10 cellular contexts compared by ENCODE assay signal in the genomic region with DNA sequence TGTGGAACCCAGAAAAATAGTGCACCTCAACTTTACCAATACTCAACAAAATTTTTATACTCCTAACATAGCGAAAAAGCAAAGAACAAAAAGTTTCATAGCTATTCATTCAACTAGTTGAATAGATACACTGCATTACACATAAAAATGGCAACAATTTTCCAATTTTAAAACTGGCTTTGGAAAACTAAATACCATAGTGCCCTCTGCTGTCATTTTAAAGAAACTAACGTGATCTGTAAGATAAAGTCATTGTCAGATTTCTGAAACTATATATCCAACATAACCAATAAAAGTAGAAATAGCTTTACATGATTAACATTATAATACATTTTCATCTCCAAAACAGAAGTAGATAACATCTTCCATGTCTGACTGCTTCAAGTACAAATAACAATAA. TPM values are rescaled to one million over a fixed set of nuclear protein-coding genes. Genes with fewer than 3 reads are reported as not detected.
DNase-seq lines count a peak whose midpoint lies in the region; ATAC-seq and TF ChIP-seq lines count a peak whose summit lies in the region.
"Had no signal": no experiment of that assay in that cellular context is flagged by ENCODE, and none has a peak within 500 bp of the region (broad histone marks: within the 10 kb centered on the region; RNA-seq: fewer than 3 reads in every experiment).

No MANE protein-coding gene starts in this region.

- H3K9me3 ChIP-seq in psoas muscle, result peaks cover 5% of the 10 kb centered on the region

- ATAC-seq in psoas muscle, result no peak
- no peak for ATAC-seq in HG02763 (IDR thresholded peaks at IDR 0.05; ENCODE audit: unreplicated experiment)
- ATAC-seq in GM21786 (IDR thresholded peaks at IDR 0.05; ENCODE audit: unreplicated experiment), result no peak
- ATAC-seq: CD8-positive, alpha-beta T cell had no signal

- no peaks in the 10 kb centered on the region for H3K27me3 ChIP-seq in psoas muscle (ENCODE audit: insufficient read depth in 3 of 3, low read length in 2 of 3)

- TF ChIP-seq CTCF in choroid plexus epithelial cell (conservative IDR thresholded peaks at IDR 0.05; ENCODE audit: low read depth, low read length) (peak; percentile 50), psoas muscle (IDR thresholded peaks at IDR 0.05) (peak; percentile 16)

- H3K36me3 ChIP-seq in psoas muscle (ENCODE audit: insufficient read depth in 1 of 2, low read depth in 1 of 2), result no peaks in the 10 kb centered on the region

- WGBS in psoas muscle, 3 donors, result 47 to 54% (median 50%) methylated on average over 2 of the region's 2 CpGs

- peak; percentile 11 for DNase-seq in NCI-H82 (lab: John Stamatoyannopoulos, UW)
- DNase-seq in NCI-H82 treated with DMSO at 0.1 percent for 48 hours (lab: John Stamatoyannopoulos, UW; ENCODE audit: unreplicated experiment), result no peak
- peak; percentile 32 for DNase-seq in NCI-H460 (ENCODE audit: extremely low read depth, low read depth)
- DNase-seq in choroid plexus epithelial cell (ENCODE audit: low read depth), result peak; percentile 51
- no peak for DNase-seq in psoas muscle
- no peak for DNase-seq in stimulated activated CD4-positive, alpha-beta T cell treated with anti-CD3 and anti-CD28 coated beads, Interleukin-1b, Interleukin-23, amount 100 ng/mL, for 48 hours
- DNase-seq: activated CD4-positive, alpha-beta T cell treated with anti-CD3 and anti-CD28 coated beads, Interleukin-2, amount 10 ng/mL, durations not matched to agents 7 days and 5 days; CD8-positive, alpha-beta T cell had no signal

- H3K4me3 ChIP-seq in choroid plexus epithelial cell (ENCODE audit: low read depth, low read length) (no peak overlapping the region), psoas muscle (no peak overlapping the region)

- H3K27ac ChIP-seq in psoas muscle, result no peak overlapping the region

- no peaks in the 10 kb centered on the region for H3K4me1 ChIP-seq in psoas muscle

- intact Hi-C loops in psoas muscle (cut with DNase I), result no loop called here

RNA-seq across cellular contexts. Expression of a gene that starts 31.6 kb away (rescaled TPM):
- 24.7 and 25.2 TPM in 2 replicates for total RNA-seq in NCI-H460 (2014; rRNA removed; shearing (Covaris generic))
- polyA plus RNA-seq in NCI-H460 (2014; cell fraction: nucleus; rRNA removed), result 4.0 and 8.9 TPM in 2 replicates
- total RNA-seq in psoas muscle, result 1 to 10 TPM; 5.5 to 9.3 (median 6.8) TPM
- 1 to 10 TPM; 1.4 to 2.5 (median 2.4) TPM for polyA plus RNA-seq in psoas muscle

Comparison
In these comparisons a context has a peak if more than half of its experiments do, and no peak if none do; other contexts are left out.
1. DNase-seq: peak in NCI-H82 (single experiment), NCI-H460 (single experiment) and choroid plexus epithelial cell (single experiment); none in NCI-H82 treated with DMSO at 0.1 percent for 48 hours (single experiment), psoas muscle (0 of 2) and stimulated activated CD4-positive, alpha-beta T cell treated with anti-CD3 and anti-CD28 coated beads, Interleukin-1b, Interleukin-23, amount 100 ng/mL, for 48 hours (single experiment).